In the genomic region with DNA sequence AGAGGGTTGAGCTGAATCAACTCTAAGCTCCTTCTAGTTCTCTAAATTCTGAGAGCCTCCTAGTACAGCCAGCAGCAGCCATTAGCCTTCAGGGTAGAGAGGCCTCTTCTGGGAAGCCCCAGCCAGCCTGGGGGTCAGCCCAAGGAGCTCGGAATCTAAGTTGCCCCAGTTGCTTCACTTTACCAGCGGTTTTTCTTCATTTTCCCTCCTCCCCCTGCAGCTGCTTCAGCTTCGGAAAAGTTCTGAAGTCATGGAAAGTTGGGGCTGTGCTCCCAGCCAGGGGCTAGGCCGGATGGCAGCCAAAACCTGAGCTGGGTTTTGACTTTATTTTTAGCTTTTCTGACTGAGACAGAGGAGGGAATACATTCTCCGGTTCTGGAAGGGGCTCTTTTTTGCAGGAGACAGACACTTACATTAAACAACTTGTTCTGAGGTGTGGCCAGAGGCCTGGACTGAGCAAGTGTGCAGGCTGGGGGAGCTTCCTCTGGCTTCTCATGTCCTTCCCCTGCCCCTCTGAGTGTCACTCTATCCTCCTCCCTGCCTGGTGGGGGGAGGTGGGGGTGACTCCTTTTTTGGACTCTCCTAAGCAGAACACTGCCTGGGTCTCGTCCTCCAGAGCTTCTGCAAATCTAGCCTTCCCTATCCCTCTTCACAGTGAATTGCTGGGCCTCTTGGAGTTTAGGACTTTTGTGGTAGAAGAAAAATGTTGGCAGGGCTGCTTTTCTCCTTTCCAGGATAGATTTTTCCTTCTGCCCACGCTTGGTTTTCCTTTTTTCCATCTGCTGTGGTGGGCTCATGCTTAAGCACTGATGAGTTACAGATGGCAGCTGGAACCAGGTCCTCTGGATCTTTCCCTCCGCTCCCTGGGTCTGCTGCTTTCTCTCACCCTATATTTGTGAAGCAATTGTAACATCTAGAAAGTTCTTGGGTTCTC, we compare ENCODE assay signal across 9 cellular contexts. TPM values are rescaled to one million over a fixed set of nuclear protein-coding genes. Genes with fewer than 3 reads are reported as not detected.
A peak's percentile ranks its signal among the peaks of the same experiment; 100 is the strongest.
DNase-seq lines count a peak whose midpoint lies in the region; ATAC-seq and TF ChIP-seq lines count a peak whose summit lies in the region.
"Had no signal": no experiment of that assay in that cellular context is flagged by ENCODE, and none has a peak within 500 bp of the region (broad histone marks: within the 10 kb centered on the region; RNA-seq: fewer than 3 reads in every experiment).

No MANE protein-coding gene starts in this region.

- no peak overlapping the region for H2AFZ ChIP-seq in neuronal stem cell (ENCODE audit: low read length)

- peak; percentile 42 to 85 for DNase-seq in heart right ventricle
- no peak for DNase-seq in GM19240 (ENCODE audit: insufficient read length, low spot score)
- no peak for DNase-seq in neuronal stem cell (ENCODE audit: low spot score)
- no peak for DNase-seq in NCI-H2171 treated with DMSO at 0.1 percent for 48 hours (lab: John Stamatoyannopoulos, UW)

- H2AK5ac ChIP-seq in neuronal stem cell (ENCODE audit: low read depth, low read length), result no peak overlapping the region

- no peaks in the 10 kb centered on the region for H3K9me3 Mint-ChIP-seq in activated T-helper 17 cell treated with anti-CD3 and anti-CD28 coated beads, Interleukin-2, amount 50 U/mL, for 72 hours
- H3K9me3 Mint-ChIP-seq: T-helper 1 cell treated with Interleukin-12 subunit alpha and Interleukin-12 subunit beta and Interleukin-4 antibody, amounts not matched to agents 30 μg/mL and 1 μg/mL, for 36 hours had no signal

- H3K14ac ChIP-seq in neuronal stem cell (ENCODE audit: low read length), result no peak overlapping the region

- TF ChIP-seq CTCF in HEK293 (tag by site-specific recombination; IDR thresholded peaks at IDR 0.05), result no peak
- no peak for TF ChIP-seq CTCF in heart right ventricle (IDR thresholded peaks at IDR 0.05)

- H3K4me2 ChIP-seq in skeletal muscle satellite cell (ENCODE audit: low read length), result peak overlapping the region; percentile 76
- H3K4me2 ChIP-seq in neuronal stem cell (ENCODE audit: insufficient read depth, low read length, poor library complexity, severe bottlenecking), result no peak overlapping the region

- H3K79me1 ChIP-seq in neuronal stem cell (ENCODE audit: low read depth, low read length), result peaks cover 2% of the 10 kb centered on the region

- H3K9me3 ChIP-seq in HEK293 (ENCODE audit: control insufficient read depth, insufficient read depth, low read depth, low read length) (no peaks in the 10 kb centered on the region), heart right ventricle (no peaks in the 10 kb centered on the region), skeletal muscle satellite cell (replicated peaks; ENCODE audit: low read length) (no peaks in the 10 kb centered on the region), neuronal stem cell (replicated peaks in 1 of 2; ENCODE audit: control insufficient read depth in 2 of 2, insufficient read depth in 1 of 2, low read depth in 1 of 2, low read length in 2 of 2) (no peaks in the 10 kb centered on the region)

- no peak overlapping the region for H3K18ac ChIP-seq in neuronal stem cell (ENCODE audit: low read length)

- H4K91ac ChIP-seq in neuronal stem cell (ENCODE audit: low read depth, low read length, poor library complexity), result no peak overlapping the region

- intact Hi-C loops in heart right ventricle (cut with DNase I), result loop anchor here in 2 of 10 donors (2.0 kb wide), 1 partner anchor 32 kb away; no protein-coding TSS in a partner anchor

- H3K23ac ChIP-seq in neuronal stem cell (ENCODE audit: low read depth, low read length, poor library complexity), result no peak overlapping the region

- H3K27me3 Mint-ChIP-seq in activated T-helper 17 cell treated with anti-CD3 and anti-CD28 coated beads, Interleukin-2, amount 50 U/mL, for 72 hours, result no peaks in the 10 kb centered on the region

- H4K8ac ChIP-seq in neuronal stem cell (ENCODE audit: low read depth, low read length), result no peak overlapping the region

- H3K4ac ChIP-seq in neuronal stem cell (ENCODE audit: low read length), result no peak overlapping the region

- 15 to 19% methylated on average over 8 of the region's 8 CpGs for WGBS in heart right ventricle, 2 donors
- WGBS in neuronal stem cell (ENCODE audit: extremely low coverage in 2 of 2, insufficient read length in 2 of 2, insufficient replicate concordance in 1 of 2), 2 donors, result no CpG with 5 or more reads among the region's 8 CpGs

- no peak overlapping the region for H2BK120ac ChIP-seq in neuronal stem cell (ENCODE audit: low read depth, low read length)

- H3K27ac ChIP-seq in HEK293 (ENCODE audit: extremely low read depth, low read depth, low read length) (no peak overlapping the region; the same call in 1 of the 2 replicates), heart right ventricle (peak overlapping the region; percentile 92 to 100 (median 98)), neuronal stem cell (replicated peaks; ENCODE audit: low read length) (no peak overlapping the region)

- H3K27me3 ChIP-seq in heart right ventricle (no peaks in the 10 kb centered on the region), skeletal muscle satellite cell (ENCODE audit: control insufficient read depth, insufficient read depth, low read length) (no peaks in the 10 kb centered on the region), neuronal stem cell (ENCODE audit: control insufficient read depth in 3 of 3, insufficient read depth in 3 of 3, low read depth in 1 of 3, low read length in 3 of 3) (no peaks in the 10 kb centered on the region)

- H3K27ac Mint-ChIP-seq in activated T-helper 17 cell treated with anti-CD3 and anti-CD28 coated beads, Interleukin-2, amount 50 U/mL, for 72 hours, result peak overlapping the region; percentile 81
- H3K27ac Mint-ChIP-seq: T-helper 1 cell treated with Interleukin-12 subunit alpha and Interleukin-12 subunit beta and Interleukin-4 antibody, amounts not matched to agents 30 μg/mL and 1 μg/mL, for 36 hours had no signal

- H3K36me3 Mint-ChIP-seq in activated T-helper 17 cell treated with anti-CD3 and anti-CD28 coated beads, Interleukin-2, amount 50 U/mL, for 72 hours (ENCODE audit: low read depth), result peaks cover 92% of the 10 kb centered on the region

- CTCF ChIA-PET in HEK293 (lab: Yijun Ruan, JAX), result interaction anchor here (0.6 to 25.6 kb wide), 25 partner anchors 8 to 313 kb away, joined by 3 to 1029 read pairs (median 4); a partner anchor contains a TSS

- H2BK12ac ChIP-seq in neuronal stem cell (ENCODE audit: low read length), result no peak overlapping the region

- H2BK15ac ChIP-seq in neuronal stem cell (ENCODE audit: low read length), result no peak overlapping the region

- peaks cover 14 to 29% of the 10 kb centered on the region in 2 experiments; a peak in 2 of 3 replicates for H3K36me3 ChIP-seq in HEK293 (ENCODE audit: control insufficient read depth in 2 of 2, insufficient read depth in 1 of 2, low read length in 2 of 2)
- peaks cover 0 to 48% (median 36%) of the 10 kb centered on the region in 9 donors for H3K36me3 ChIP-seq in heart right ventricle
- H3K36me3 ChIP-seq in skeletal muscle satellite cell (ENCODE audit: insufficient read depth, low read length), result peaks cover 39% of the 10 kb centered on the region
- H3K36me3 ChIP-seq in neuronal stem cell (replicated peaks in 1 of 2; ENCODE audit: control insufficient read depth in 2 of 2, insufficient read depth in 2 of 2, low read length in 2 of 2), result peaks cover 17 to 56% of the 10 kb centered on the region in 2 donors

- H3K9ac ChIP-seq in skeletal muscle satellite cell (ENCODE audit: low read depth, low read length) (peak overlapping the region; percentile 87), neuronal stem cell (ENCODE audit: low read depth, low read length, poor library complexity) (no peak overlapping the region)

- peaks cover 12% of the 10 kb centered on the region for H3K4me1 ChIP-seq in HEK293 (ENCODE audit: control insufficient read depth, insufficient read depth, low read length)
- peaks cover 54 to 96% (median 69%) of the 10 kb centered on the region in 9 donors for H3K4me1 ChIP-seq in heart right ventricle
- peaks cover 64% of the 10 kb centered on the region for H3K4me1 ChIP-seq in skeletal muscle satellite cell (ENCODE audit: control insufficient read depth, insufficient read depth, low read length)
- peaks cover 20 to 31% of the 10 kb centered on the region in 2 donors for H3K4me1 ChIP-seq in neuronal stem cell (ENCODE audit: control insufficient read depth in 2 of 2, insufficient read depth in 1 of 2, low read depth in 1 of 2, low read length in 2 of 2)

- no peak for ATAC-seq in activated T-helper 17 cell treated with anti-CD3 and anti-CD28 coated beads, Interleukin-2, amount 50 U/mL, for 72 hours (replicated peaks)
- peak; percentile 2 to 43 (median 38) for ATAC-seq in heart right ventricle
- no peak for ATAC-seq in HG03565 (IDR thresholded peaks at IDR 0.05; ENCODE audit: unreplicated experiment)

- H3K4me1 Mint-ChIP-seq in activated T-helper 17 cell treated with anti-CD3 and anti-CD28 coated beads, Interleukin-2, amount 50 U/mL, for 72 hours, result peaks cover 36% of the 10 kb centered on the region

- no peak overlapping the region for H3K4me3 ChIP-seq in HEK293 (ENCODE audit: low read depth, low read length)
- peak overlapping the region in 9 of 10 donors; percentile 6 to 33 (median 25) for H3K4me3 ChIP-seq in heart right ventricle
- peak overlapping the region; percentile 53 for H3K4me3 ChIP-seq in skeletal muscle satellite cell (ENCODE audit: low read length)
- H3K4me3 ChIP-seq in neuronal stem cell (ENCODE audit: low read length in 2 of 2), result no peak overlapping the region

- POLR2A ChIA-PET in HEK293 (lab: Yijun Ruan, JAX), result interaction anchor here (0.5 to 5.8 kb wide), 9 partner anchors 10 to 65 kb away, joined by 3 to 61 read pairs (median 6); a partner anchor contains a TSS

- peak overlapping the region; percentile 87 for H3K4me3 Mint-ChIP-seq in activated T-helper 17 cell treated with anti-CD3 and anti-CD28 coated beads, Interleukin-2, amount 50 U/mL, for 72 hours

- H2BK5ac ChIP-seq in neuronal stem cell (ENCODE audit: low read length), result no peak overlapping the region

RNA-seq across cellular contexts. Expression of a gene that starts 14.5 kb away (rescaled TPM):
- 100 to 1,000 TPM; 150 to 338 TPM for total RNA-seq in activated T-helper 17 cell treated with anti-CD3 and anti-CD28 coated beads, Interleukin-2, amount 50 U/mL, for 72 hours
- 100 to 1,000 TPM; 213 to 554 (median 267) TPM for total RNA-seq in heart right ventricle
- polyA plus RNA-seq in heart right ventricle, result 100 to 1,000 TPM; 286 to 356 TPM
- 967 and 1,030 TPM in 2 replicates for total RNA-seq in skeletal muscle satellite cell (2012; rRNA removed)
- polyA plus RNA-seq in neuronal stem cell (2013, experiment 1 of 2), result 28.6 TPM
- polyA plus RNA-seq in neuronal stem cell (2013, experiment 2 of 2), result 29.9 TPM

RNA-seq across cellular contexts. Expression of a gene that starts 24.4 kb away (rescaled TPM):
- 10 to 100 TPM in 1 of 2 donors, 1 to 10 TPM in 1; 1.8 to 17.6 TPM for total RNA-seq in activated T-helper 17 cell treated with anti-CD3 and anti-CD28 coated beads, Interleukin-2, amount 50 U/mL, for 72 hours
- total RNA-seq in heart right ventricle, result 1 to 10 TPM in 9 of 10 donors, under 1 TPM in 1; 0.98 to 6.8 (median 1.8) TPM
- polyA plus RNA-seq in heart right ventricle, result 1 to 10 TPM; 1.1 to 2.0 TPM
- total RNA-seq in skeletal muscle satellite cell (2012; rRNA removed), result 0.25 TPM in 1 of 2 replicates, not detected in the other
- 4.4 TPM for polyA plus RNA-seq in neuronal stem cell (2013, experiment 1 of 2)
- polyA plus RNA-seq in neuronal stem cell (2013, experiment 2 of 2), result 4.5 TPM

RNA-seq across cellular contexts. Expression of a gene that starts 46.8 kb away (rescaled TPM):
- under 1 TPM; 0.15 to 0.21 TPM for total RNA-seq in activated T-helper 17 cell treated with anti-CD3 and anti-CD28 coated beads, Interleukin-2, amount 50 U/mL, for 72 hours
- under 1 TPM; 0.09 to 0.31 (median 0.19) TPM for total RNA-seq in heart right ventricle
- polyA plus RNA-seq in heart right ventricle, result under 1 TPM; 0.17 to 0.29 TPM
- total RNA-seq in skeletal muscle satellite cell (2012; rRNA removed), result 0.51 and 3.5 TPM in 2 replicates
- 72.9 TPM for polyA plus RNA-seq in neuronal stem cell (2013, experiment 1 of 2)
- polyA plus RNA-seq in neuronal stem cell (2013, experiment 2 of 2), result 75.1 TPM

Comparison
In these comparisons a context has a peak if more than half of its experiments do, and no peak if none do; other contexts are left out.
1. H3K27ac ChIP-seq: peak in heart right ventricle (10 of 10); none in HEK293 (single experiment) and neuronal stem cell (single experiment).
2. H3K4me3 ChIP-seq: peak in heart right ventricle (9 of 10) and skeletal muscle satellite cell (single experiment); none in HEK293 (single experiment) and neuronal stem cell (0 of 2).
3. ATAC-seq: peak in heart right ventricle (8 of 8); none in activated T-helper 17 cell treated with anti-CD3 and anti-CD28 coated beads, Interleukin-2, amount 50 U/mL, for 72 hours (single experiment) and HG03565 (single experiment).
4. DNase-seq: peak in heart right ventricle (2 of 2); none in GM19240 (single experiment), neuronal stem cell (single experiment) and NCI-H2171 treated with DMSO at 0.1 percent for 48 hours (single experiment).